14 cellular contexts compared by ENCODE assay signal in genomic region chr13:31174018-31174417, GRCh38. TPM values are rescaled to one million over a fixed set of nuclear protein-coding genes. Genes with fewer than 3 reads are reported as not detected.
DNase-seq lines count a peak whose midpoint lies in the region; ATAC-seq, FAIRE-seq and TF ChIP-seq lines count a peak whose summit lies in the region.
"Had no signal": no experiment of that assay in that cellular context is flagged by ENCODE, and none has a peak within 500 bp of the region (broad histone marks: within the 10 kb centered on the region; RNA-seq: fewer than 3 reads in every experiment).

No MANE protein-coding gene starts in this region.

- no peak for TF ChIP-seq POLR2A in Peyer's patch (IDR thresholded peaks at IDR 0.05)

- no peaks in the 10 kb centered on the region for H3K27me3 ChIP-seq in bronchial epithelial cell (ENCODE audit: control insufficient read depth, insufficient read depth, low read length)
- H3K27me3 ChIP-seq in Peyer's patch: no peaks in the 10 kb centered on the region
- H3K27me3 ChIP-seq: esophagus muscularis mucosa, right atrium auricular region had no signal

- H3K9me3 ChIP-seq in Peyer's patch: no peaks in the 10 kb centered on the region
- H3K9me3 ChIP-seq: esophagus muscularis mucosa, right atrium auricular region had no signal

- H3K36me3 ChIP-seq in bronchial epithelial cell (ENCODE audit: control insufficient read depth, insufficient read depth, low read length) (no peaks in the 10 kb centered on the region), Peyer's patch (no peaks in the 10 kb centered on the region)
- H3K36me3 ChIP-seq: esophagus muscularis mucosa, right atrium auricular region had no signal

- H3K27ac ChIP-seq in Peyer's patch: no peak overlapping the region
- H3K27ac ChIP-seq: esophagus muscularis mucosa, right atrium auricular region had no signal

- H3K4me1 ChIP-seq in Peyer's patch: no peaks in the 10 kb centered on the region
- H3K4me1 ChIP-seq: right atrium auricular region had no signal

- intact Hi-C loops in sciatic nerve (cut with DNase I): no loop called here

- TF ChIP-seq CTCF in bronchial epithelial cell (IDR thresholded peaks at IDR 0.05; ENCODE audit: insufficient read depth, low read length, severe bottlenecking): peak; percentile 4
- no peak for TF ChIP-seq CTCF in GM13976 (IDR thresholded peaks at IDR 0.05; ENCODE audit: borderline replicate concordance, control extremely low read depth, extremely low read depth, insufficient read depth, missing control alignments)
- TF ChIP-seq CTCF in Peyer's patch (IDR thresholded peaks at IDR 0.05): no peak

- in situ Hi-C loops in GM13976 (cut with MboI; ENCODE audit: low sequenced_read_pairs, unreplicated experiment): no loop called here

- no peak for ATAC-seq in sciatic nerve

- peak; percentile 32 for DNase-seq in Ammon's horn (ENCODE audit: low spot score)
- DNase-seq in LHCN-M2 (ENCODE audit: low read depth): peak; percentile 30
- DNase-seq in bronchial epithelial cell (ENCODE audit: low read depth): no peak
- peak; percentile 57 for DNase-seq in medulla oblongata (ENCODE audit: extremely low spot score)
- no peak for DNase-seq in GM13976 (ENCODE audit: low spot score)
- DNase-seq in kidney glomerular epithelial cell (lab: John Stamatoyannopoulos, UW): no peak
- DNase-seq in Peyer's patch: no peak
- DNase-seq in sciatic nerve (ENCODE audit: low spot score): no peak
- DNase-seq: COR-L47, immature natural killer cell, NCI-H1048, T1000 had no signal

- FAIRE-seq in bronchial epithelial cell (lab: Jason Lieb, UNC): no peak

- no peak overlapping the region for H3K4me3 ChIP-seq in bronchial epithelial cell (ENCODE audit: low read depth, low read length)
- H3K4me3 ChIP-seq in Peyer's patch: no peak overlapping the region
- H3K4me3 ChIP-seq: esophagus muscularis mucosa, right atrium auricular region had no signal

RNA-seq across cellular contexts. Expression of gene HSPH1, which starts 12.3 kb away (rescaled TPM):
- 54.4 and 70.6 TPM in 2 replicates for total RNA-seq in LHCN-M2 (2014; rRNA removed)
- polyA plus RNA-seq in LHCN-M2 (2012): 31.7 TPM
- total RNA-seq in bronchial epithelial cell: 26.3 and 32.4 TPM in 2 replicates
- total RNA-seq in Peyer's patch: 10 to 100 TPM; 16.9 to 66.8 (median 27.5) TPM
- 52.4 TPM for total RNA-seq in sciatic nerve

RNA-seq across cellular contexts. Expression of gene B3GLCT, which starts 25.8 kb away (rescaled TPM):
- total RNA-seq in LHCN-M2 (2014; rRNA removed): 9.1 and 10.5 TPM in 2 replicates
- polyA plus RNA-seq in LHCN-M2 (2012): 3.3 TPM
- 3.9 and 4.1 TPM in 2 replicates for total RNA-seq in bronchial epithelial cell
- 1 to 10 TPM; 3.3 to 5.4 (median 3.4) TPM for total RNA-seq in Peyer's patch
- 5.9 TPM for total RNA-seq in sciatic nerve

Comparison
In these comparisons a context has a peak if more than half of its experiments do, and no peak if none do; other contexts are left out.
1. DNase-seq: peak in Ammon's horn (single experiment), LHCN-M2 (single experiment) and medulla oblongata (single experiment); none in bronchial epithelial cell (single experiment), GM13976 (single experiment), kidney glomerular epithelial cell (single experiment), Peyer's patch (0 of 3) and sciatic nerve (single experiment).